In the genomic region with DNA sequence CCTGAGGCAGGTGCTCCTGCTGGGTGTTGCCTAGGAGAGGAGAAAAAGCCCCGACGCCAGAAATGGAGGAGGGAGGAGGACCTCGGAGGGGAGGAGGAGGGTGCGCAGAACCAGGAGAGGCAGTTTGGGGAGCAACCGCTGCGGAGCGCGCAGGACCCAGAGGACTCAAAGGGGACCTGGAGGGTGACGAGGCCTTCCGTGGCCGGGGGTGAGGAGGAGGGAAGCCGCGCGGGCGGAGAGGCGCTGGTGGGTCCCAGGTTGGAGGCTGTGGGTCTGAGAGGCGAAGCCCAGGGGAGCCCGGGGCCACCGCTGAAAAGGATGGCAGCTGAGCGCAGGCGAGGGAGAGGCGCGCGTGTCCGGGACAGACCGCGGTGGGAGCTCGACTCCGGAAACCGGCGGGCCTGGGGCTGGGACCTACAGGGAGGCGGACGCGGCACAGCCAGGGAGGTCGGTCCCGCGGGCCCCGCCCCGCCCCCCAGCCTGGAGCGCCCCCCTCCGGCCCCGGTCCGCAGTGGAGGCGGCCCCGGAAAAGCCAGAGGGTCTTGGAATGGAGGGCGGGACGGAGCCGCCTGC, we compare ENCODE assay signal across 9 cellular contexts. TPM values are rescaled to one million over a fixed set of nuclear protein-coding genes. Genes with fewer than 3 reads are reported as not detected.
DNase-seq lines count a peak whose midpoint lies in the region; ATAC-seq, FAIRE-seq and TF ChIP-seq lines count a peak whose summit lies in the region.
"Had no signal": no experiment of that assay in that cellular context is flagged by ENCODE, and none has a peak within 500 bp of the region (broad histone marks: within the 10 kb centered on the region; RNA-seq: fewer than 3 reads in every experiment).

No MANE protein-coding gene starts in this region.

- CTCF ChIA-PET in activated naive CD4-positive, alpha-beta T cell treated with anti-CD3 and anti-CD28 coated beads for 36 hours (lab: Charles Lee): interaction anchor here (2.9 kb wide), 1 partner anchor 75 kb away, joined by 10 read pairs; no protein-coding TSS in a partner anchor
- CTCF ChIA-PET in K562 (lab: Yijun Ruan, JAX; ENCODE audit: low intra/inter-chr PET ratio): interaction anchor here (0.8 kb wide), 1 partner anchor 189 kb away, joined by 3 read pairs; no protein-coding TSS in a partner anchor

- peak overlapping the region; percentile 74 to 92; a peak in 3 of 4 replicates for H3K9ac ChIP-seq in K562 (ENCODE audit: insufficient read depth in 1 of 2, low read depth in 2 of 2, low read length in 2 of 2)

- peak; percentile 43 for ATAC-seq in HG02642 (IDR thresholded peaks at IDR 0.05; ENCODE audit: poor library complexity, unreplicated experiment)
- ATAC-seq in K562: peak; percentile 74
- peak; percentile 24 for ATAC-seq in left lobe of liver
- ATAC-seq in upper lobe of left lung (ENCODE audit: low FRiP score in 2 of 2): peak in 1 of 2 donors; percentile 33

- DNase-seq in activated naive CD4-positive, alpha-beta T cell treated with anti-CD3 and anti-CD28 coated beads for 36 hours: peak; percentile 64
- no peak for DNase-seq in activated naive CD4-positive, alpha-beta T cell treated with Interleukin-2 at 50 U/mL for 16 hours
- DNase-seq in NCI-H2227 treated with DMSO at 0.1 percent for 48 hours (lab: John Stamatoyannopoulos, UW): peak; percentile 11
- DNase-seq in K562 (ENCODE audit: extremely low read depth in 1 of 4, low spot score in 3 of 4): peak; percentile 74 to 94 (median 92)
- no peak for DNase-seq in left lobe of liver (ENCODE audit: low spot score)
- no peak for DNase-seq in upper lobe of left lung
- no peak for DNase-seq in NCI-H1092 (lab: John Stamatoyannopoulos, UW)

- in situ Hi-C loops in K562 (cut with MboI): no loop called here

- peak overlapping the region; percentile 86 for H2AFZ ChIP-seq in K562 (ENCODE audit: low read depth, low read length)

- H3K79me2 ChIP-seq in K562 (ENCODE audit: control insufficient read depth, insufficient read depth, low read length): no peaks in the 10 kb centered on the region

- H3K4me1 ChIP-seq in K562 (replicated peaks in 1 of 2; ENCODE audit: control insufficient read depth in 2 of 2, insufficient read depth in 2 of 2, low read length in 2 of 2) (peaks cover 44 to 84% of the 10 kb centered on the region in 2 experiments), upper lobe of left lung (peaks cover 20 to 37% (median 26%) of the 10 kb centered on the region in 4 donors)

- peaks cover 34% of the 10 kb centered on the region for H3K4me1 Mint-ChIP-seq in activated naive CD4-positive, alpha-beta T cell treated with anti-CD3 and anti-CD28 coated beads for 36 hours (ENCODE audit: low read depth)

- H3K9me3 Mint-ChIP-seq in activated naive CD4-positive, alpha-beta T cell treated with anti-CD3 and anti-CD28 coated beads for 36 hours: no peaks in the 10 kb centered on the region

- BruUV-seq in K562 (replicated peaks; lab: Mats Ljungman, UMichigan): no TSS peak

- no peak for TF ChIP-seq EP300 in K562 (IDR thresholded peaks at IDR 0.05; ENCODE audit: low read length)
- TF ChIP-seq EP300 in upper lobe of left lung (IDR thresholded peaks at IDR 0.05): no peak

- 2% methylated on average over 26 of the region's 48 CpGs for WGBS in K562 (ENCODE audit: insufficient coverage, low coverage, missing lambda C conversion rate)
- 2 to 3% methylated on average over 17 to 26 of the region's 48 CpGs for WGBS in upper lobe of left lung, 2 donors

- H4K20me1 ChIP-seq in K562 (replicated peaks; ENCODE audit: control insufficient read depth, insufficient read depth, low read length): no peaks in the 10 kb centered on the region

- H3K27me3 ChIP-seq in K562 (ENCODE audit: control insufficient read depth in 2 of 2, insufficient read depth in 2 of 2, low read length in 2 of 2) (no peaks in the 10 kb centered on the region), upper lobe of left lung (peaks cover 0 to 57% (median 26%) of the 10 kb centered on the region in 4 donors)

- H3K4me3 ChIP-seq in K562: peak overlapping the region; percentile 69
- peak overlapping the region; percentile 40 to 67 (median 58) for H3K4me3 ChIP-seq in upper lobe of left lung

- H3K27ac Mint-ChIP-seq in activated naive CD4-positive, alpha-beta T cell treated with anti-CD3 and anti-CD28 coated beads for 36 hours: peak overlapping the region; percentile 30

- H3K27ac ChIP-seq in K562 (ENCODE audit: extremely low read depth, low read depth, low read length) (peak overlapping the region; percentile 67), upper lobe of left lung (no peak overlapping the region)

- POLR2A ChIA-PET in K562 (lab: Yijun Ruan, JAX): interaction anchor here (0.5 to 1.5 kb wide), 5 partner anchors 8 to 19 kb away, joined by 3 to 4 read pairs (median 3); no protein-coding TSS in a partner anchor

- intact Hi-C loops in activated naive CD4-positive, alpha-beta T cell treated with anti-CD3 and anti-CD28 coated beads for 36 hours (cut with micrococcal nuclease): loop anchor here (1.0 kb wide), 2 partner anchors 19 to 26 kb away; no protein-coding TSS in a partner anchor
- intact Hi-C loops in K562 (cut with micrococcal nuclease): no loop called here

- peaks cover 16% of the 10 kb centered on the region; the same call in 1 of the 3 replicates for H3K36me3 ChIP-seq in K562 (ENCODE audit: control insufficient read depth, insufficient read depth, low read length)
- H3K36me3 ChIP-seq in upper lobe of left lung: peaks cover 0 to 16% (median 8%) of the 10 kb centered on the region in 4 donors

- H3K27me3 Mint-ChIP-seq in activated naive CD4-positive, alpha-beta T cell treated with anti-CD3 and anti-CD28 coated beads for 36 hours (ENCODE audit: low read depth): peaks cover 26% of the 10 kb centered on the region

- TF ChIP-seq CTCF in K562 (IDR thresholded peaks at IDR 0.05 in 2 of 3, conservative IDR thresholded peaks at IDR 0.05 in 1 of 3; ENCODE audit: insufficient read depth in 2 of 3, low read depth in 1 of 3, low read length in 3 of 3) (peak; percentile 30 to 43 (median 31); a peak in 2 of 6 replicates), upper lobe of left lung (IDR thresholded peaks at IDR 0.05) (peak in 3 of 6 experiments; percentile 27 to 44 (median 32))

- peaks cover 4% of the 10 kb centered on the region for H3K36me3 Mint-ChIP-seq in activated naive CD4-positive, alpha-beta T cell treated with anti-CD3 and anti-CD28 coated beads for 36 hours (ENCODE audit: low read depth)

- TF ChIP-seq RAD21 in K562 (CRISPR knock-in tag; conservative IDR thresholded peaks at IDR 0.05 in 1 of 2, IDR thresholded peaks at IDR 0.05 in 1 of 2): no peak

- FAIRE-seq in K562 (lab: Jason Lieb, UNC): peak; percentile 60
- FAIRE-seq: islet of Langerhans had no signal

- H3K4me3 Mint-ChIP-seq in activated naive CD4-positive, alpha-beta T cell treated with anti-CD3 and anti-CD28 coated beads for 36 hours: peak overlapping the region; percentile 75

- H3K4me2 ChIP-seq in K562 (ENCODE audit: insufficient read depth, low read length): peak overlapping the region; percentile 90

- H3K9me3 ChIP-seq in K562 (replicated peaks; ENCODE audit: control insufficient read depth, insufficient read depth, low read depth, low read length): no peaks in the 10 kb centered on the region
- H3K9me3 ChIP-seq in upper lobe of left lung: no peaks in the 10 kb centered on the region

- no peaks in the 10 kb centered on the region for H3K9me1 ChIP-seq in K562 (ENCODE audit: control insufficient read depth, insufficient read depth, low read length)

- TF ChIP-seq POLR2A in K562 (conservative IDR thresholded peaks at IDR 0.05): no peak
- no peak for TF ChIP-seq POLR2A in upper lobe of left lung (IDR thresholded peaks at IDR 0.05)

RNA-seq across cellular contexts. Expression of gene RNF223, which starts 15.1 kb away (rescaled TPM):
- total RNA-seq in activated naive CD4-positive, alpha-beta T cell treated with anti-CD3 and anti-CD28 coated beads for 36 hours: not detected
- total RNA-seq in K562 (2011; cell fraction: chromatin; rRNA removed; ENCODE audit: low replicate concordance): 0.35 TPM in 1 of 2 replicates, not detected in the other
- total RNA-seq in K562 (2011; cell fraction: nucleolus; rRNA removed): 0.17 TPM in 1 of 2 replicates, not detected in the other
- not detected in 2 replicates for total RNA-seq in K562 (2011; cell fraction: nucleoplasm; rRNA removed)
- total RNA-seq in K562 (2014; rRNA removed) (0.32 TPM in 1 of 2 replicates, not detected in the other), K562 (2014; rRNA removed; fragmentation: Illumina TruSeq; extraction: Trizol) (not detected in 2 replicates), K562 (2015; rRNA removed; fragmentation: Illumina TruSeq; extraction: Trizol) (not detected in 2 replicates), K562 (2021) (not detected in 2 replicates), left lobe of liver (not detected), upper lobe of left lung (1 to 10 TPM; 1.0 to 2.4 (median 1.8) TPM)
- polyA plus RNA-seq in K562 (2011; rRNA removed) (0.04 TPM in 2 replicates), K562 (2014; fragmentation: Illumina TruSeq; extraction: Trizol) (not detected in 2 replicates), K562 (2014; fragmentation: Nextera tagmentation; extraction: Ambion mirVana) (not detected), K562 (2014; rRNA removed) (not detected in 2 replicates)
- 0.04 and 0.06 TPM in 2 replicates for polyA plus RNA-seq in K562 (2011; cell fraction: cytosol; rRNA removed)
- polyA plus RNA-seq in K562 (2011; cell fraction: nucleus; rRNA removed): 0.06 and 0.07 TPM in 2 replicates
- 0.04 and 0.11 TPM in 2 replicates for polyA plus RNA-seq in K562 (2012)
- polyA minus RNA-seq in K562 (2011; rRNA and poly(A)+ RNA removed): not detected in 2 replicates
- polyA minus RNA-seq in K562 (2011; cell fraction: cytosol; rRNA and poly(A)+ RNA removed): not detected in 2 replicates
- polyA minus RNA-seq in K562 (2011; cell fraction: nucleus; rRNA and poly(A)+ RNA removed): 0.13 and 0.22 TPM in 2 replicates

RNA-seq across cellular contexts. Expression of gene AGRN, which starts 39.1 kb away (rescaled TPM):
- total RNA-seq in activated naive CD4-positive, alpha-beta T cell treated with anti-CD3 and anti-CD28 coated beads for 36 hours: 10 to 100 TPM; 30.5 to 35.1 TPM
- 268 and 576 TPM in 2 replicates for total RNA-seq in K562 (2011; cell fraction: chromatin; rRNA removed; ENCODE audit: low replicate concordance)
- 387 and 414 TPM in 2 replicates for total RNA-seq in K562 (2011; cell fraction: nucleolus; rRNA removed)
- 326 and 377 TPM in 2 replicates for total RNA-seq in K562 (2011; cell fraction: nucleoplasm; rRNA removed)
- total RNA-seq in K562 (2014; rRNA removed) (29.5 and 37.2 TPM in 2 replicates), K562 (2014; rRNA removed; fragmentation: Illumina TruSeq; extraction: Trizol) (4.5 and 4.9 TPM in 2 replicates), K562 (2015; rRNA removed; fragmentation: Illumina TruSeq; extraction: Trizol) (12.0 and 13.2 TPM in 2 replicates), K562 (2021) (89.7 and 111 TPM in 2 replicates), left lobe of liver (39.3 TPM), upper lobe of left lung (100 to 1,000 TPM in 5 of 6 donors, 10 to 100 TPM in 1; 91.0 to 316 (median 157) TPM)
- polyA plus RNA-seq in K562 (2011; rRNA removed) (18.1 and 39.0 TPM in 2 replicates), K562 (2014; fragmentation: Illumina TruSeq; extraction: Trizol) (19.2 and 34.8 TPM in 2 replicates), K562 (2014; fragmentation: Nextera tagmentation; extraction: Ambion mirVana) (under 1 TPM; 0.04 to 0.06 TPM), K562 (2014; rRNA removed) (49.3 and 67.7 TPM in 2 replicates)
- 28.0 and 43.3 TPM in 2 replicates for polyA plus RNA-seq in K562 (2011; cell fraction: cytosol; rRNA removed)
- polyA plus RNA-seq in K562 (2011; cell fraction: nucleus; rRNA removed): 483 and 499 TPM in 2 replicates
- polyA plus RNA-seq in K562 (2012): 66.2 and 73.2 TPM in 2 replicates
- 12.6 and 21.4 TPM in 2 replicates for polyA minus RNA-seq in K562 (2011; rRNA and poly(A)+ RNA removed)
- 33.4 and 47.6 TPM in 2 replicates for polyA minus RNA-seq in K562 (2011; cell fraction: cytosol; rRNA and poly(A)+ RNA removed)
- polyA minus RNA-seq in K562 (2011; cell fraction: nucleus; rRNA and poly(A)+ RNA removed): 68.5 and 80.0 TPM in 2 replicates

RNA-seq across cellular contexts. Expression of gene ISG15, which starts 45.7 kb away (rescaled TPM):
- 100 to 1,000 TPM; 143 to 147 TPM for total RNA-seq in activated naive CD4-positive, alpha-beta T cell treated with anti-CD3 and anti-CD28 coated beads for 36 hours
- total RNA-seq in K562 (2011; cell fraction: chromatin; rRNA removed; ENCODE audit: low replicate concordance): 2.7 and 7.4 TPM in 2 replicates
- 13.3 and 15.0 TPM in 2 replicates for total RNA-seq in K562 (2011; cell fraction: nucleolus; rRNA removed)
- total RNA-seq in K562 (2011; cell fraction: nucleoplasm; rRNA removed): 6.9 and 9.5 TPM in 2 replicates
- total RNA-seq in K562 (2014; rRNA removed) (58.3 and 70.7 TPM in 2 replicates), K562 (2014; rRNA removed; fragmentation: Illumina TruSeq; extraction: Trizol) (0.40 and 0.54 TPM in 2 replicates), K562 (2015; rRNA removed; fragmentation: Illumina TruSeq; extraction: Trizol) (10.8 and 11.6 TPM in 2 replicates), K562 (2021) (31.1 and 32.5 TPM in 2 replicates), left lobe of liver (26.3 TPM), upper lobe of left lung (100 to 1,000 TPM in 2 of 6 donors, 10 to 100 TPM in 4; 32.5 to 180 (median 63.8) TPM)
- polyA plus RNA-seq in K562 (2011; rRNA removed) (14.5 and 15.7 TPM in 2 replicates), K562 (2014; fragmentation: Illumina TruSeq; extraction: Trizol) (2.6 and 12.8 TPM in 2 replicates), K562 (2014; fragmentation: Nextera tagmentation; extraction: Ambion mirVana) (10 to 100 TPM in 1 of 2 experiments, 1 to 10 TPM in 1; 7.2 to 12.2 TPM), K562 (2014; rRNA removed) (50.8 and 56.1 TPM in 2 replicates)
- polyA plus RNA-seq in K562 (2011; cell fraction: cytosol; rRNA removed): 26.4 and 90.5 TPM in 2 replicates
- 11.7 and 19.4 TPM in 2 replicates for polyA plus RNA-seq in K562 (2011; cell fraction: nucleus; rRNA removed)
- 26.7 and 43.1 TPM in 2 replicates for polyA plus RNA-seq in K562 (2012)
- 1.9 and 3.6 TPM in 2 replicates for polyA minus RNA-seq in K562 (2011; rRNA and poly(A)+ RNA removed)
- 6.9 and 7.5 TPM in 2 replicates for polyA minus RNA-seq in K562 (2011; cell fraction: cytosol; rRNA and poly(A)+ RNA removed)
- 1.9 and 5.0 TPM in 2 replicates for polyA minus RNA-seq in K562 (2011; cell fraction: nucleus; rRNA and poly(A)+ RNA removed)

RNA-seq across cellular contexts. Expression of gene C1orf159, which starts 56.9 kb away (rescaled TPM):
- 10 to 100 TPM; 14.9 to 18.6 TPM for total RNA-seq in activated naive CD4-positive, alpha-beta T cell treated with anti-CD3 and anti-CD28 coated beads for 36 hours
- total RNA-seq in K562 (2011; cell fraction: chromatin; rRNA removed; ENCODE audit: low replicate concordance): 35.9 and 114 TPM in 2 replicates
- total RNA-seq in K562 (2011; cell fraction: nucleolus; rRNA removed): 121 and 123 TPM in 2 replicates
- total RNA-seq in K562 (2011; cell fraction: nucleoplasm; rRNA removed): 60.4 and 67.1 TPM in 2 replicates
- total RNA-seq in K562 (2014; rRNA removed): 34.0 and 50.2 TPM in 2 replicates
- 1.0 and 1.4 TPM in 2 replicates for total RNA-seq in K562 (2014; rRNA removed; fragmentation: Illumina TruSeq; extraction: Trizol)
- 10.6 and 12.2 TPM in 2 replicates for total RNA-seq in K562 (2015; rRNA removed; fragmentation: Illumina TruSeq; extraction: Trizol)
- total RNA-seq in K562 (2021): 42.3 and 46.4 TPM in 2 replicates
- polyA plus RNA-seq in K562 (2011; rRNA removed): 13.2 and 23.8 TPM in 2 replicates
- polyA plus RNA-seq in K562 (2011; cell fraction: cytosol; rRNA removed): 21.2 and 54.5 TPM in 2 replicates
- polyA plus RNA-seq in K562 (2011; cell fraction: nucleus; rRNA removed): 125 and 192 TPM in 2 replicates
- polyA plus RNA-seq in K562 (2012): 23.9 and 32.3 TPM in 2 replicates
- polyA plus RNA-seq in K562 (2014; fragmentation: Illumina TruSeq; extraction: Trizol): 6.3 and 17.8 TPM in 2 replicates
- under 1 TPM; 0.28 to 0.60 TPM for polyA plus RNA-seq in K562 (2014; fragmentation: Nextera tagmentation; extraction: Ambion mirVana)
- 52.8 and 54.9 TPM in 2 replicates for polyA plus RNA-seq in K562 (2014; rRNA removed)
- polyA minus RNA-seq in K562 (2011; rRNA and poly(A)+ RNA removed): 3.2 and 3.9 TPM in 2 replicates
- 12.4 and 13.6 TPM in 2 replicates for polyA minus RNA-seq in K562 (2011; cell fraction: cytosol; rRNA and poly(A)+ RNA removed)
- 34.3 and 38.5 TPM in 2 replicates for polyA minus RNA-seq in K562 (2011; cell fraction: nucleus; rRNA and poly(A)+ RNA removed)
- total RNA-seq in left lobe of liver: 8.4 TPM
- total RNA-seq in upper lobe of left lung: 10 to 100 TPM in 5 of 6 donors, 1 to 10 TPM in 1; 5.7 to 34.6 (median 15.2) TPM

RNA-seq across cellular contexts. Expression of gene HES4, which starts 59.1 kb away (rescaled TPM):
- total RNA-seq in activated naive CD4-positive, alpha-beta T cell treated with anti-CD3 and anti-CD28 coated beads for 36 hours: 1 to 10 TPM; 4.1 to 4.7 TPM
- total RNA-seq in K562 (2011; cell fraction: chromatin; rRNA removed; ENCODE audit: low replicate concordance): 5.7 and 23.9 TPM in 2 replicates
- total RNA-seq in K562 (2011; cell fraction: nucleolus; rRNA removed): 54.5 and 57.7 TPM in 2 replicates
- 14.9 and 19.0 TPM in 2 replicates for total RNA-seq in K562 (2011; cell fraction: nucleoplasm; rRNA removed)
- total RNA-seq in K562 (2014; rRNA removed) (41.4 and 49.2 TPM in 2 replicates), K562 (2014; rRNA removed; fragmentation: Illumina TruSeq; extraction: Trizol) (0.25 TPM in 1 of 2 replicates, not detected in the other), K562 (2015; rRNA removed; fragmentation: Illumina TruSeq; extraction: Trizol) (1.9 TPM in 2 replicates), K562 (2021) (40.5 and 44.3 TPM in 2 replicates), left lobe of liver (3.9 TPM), upper lobe of left lung (10 to 100 TPM; 26.5 to 55.0 (median 35.0) TPM)
- polyA plus RNA-seq in K562 (2011; rRNA removed) (5.3 and 10.4 TPM in 2 replicates), K562 (2014; fragmentation: Illumina TruSeq; extraction: Trizol) (0.21 and 0.61 TPM in 2 replicates), K562 (2014; fragmentation: Nextera tagmentation; extraction: Ambion mirVana) (not detected), K562 (2014; rRNA removed) (33.7 and 43.7 TPM in 2 replicates)
- 18.6 and 66.9 TPM in 2 replicates for polyA plus RNA-seq in K562 (2011; cell fraction: cytosol; rRNA removed)
- 86.7 and 173 TPM in 2 replicates for polyA plus RNA-seq in K562 (2011; cell fraction: nucleus; rRNA removed)
- polyA plus RNA-seq in K562 (2012): 8.3 and 15.7 TPM in 2 replicates
- 0.21 TPM in 1 of 2 replicates, not detected in the other for polyA minus RNA-seq in K562 (2011; rRNA and poly(A)+ RNA removed)
- 3.6 and 11.6 TPM in 2 replicates for polyA minus RNA-seq in K562 (2011; cell fraction: cytosol; rRNA and poly(A)+ RNA removed)
- polyA minus RNA-seq in K562 (2011; cell fraction: nucleus; rRNA and poly(A)+ RNA removed): 7.2 and 11.6 TPM in 2 replicates

Comparison
In these comparisons a context has a peak if more than half of its experiments do, and no peak if none do; other contexts are left out.
1. DNase-seq: peak in activated naive CD4-positive, alpha-beta T cell treated with anti-CD3 and anti-CD28 coated beads for 36 hours (single experiment), NCI-H2227 treated with DMSO at 0.1 percent for 48 hours (single experiment) and K562 (4 of 4); none in activated naive CD4-positive, alpha-beta T cell treated with Interleukin-2 at 50 U/mL for 16 hours (single experiment), left lobe of liver (single experiment), upper lobe of left lung (0 of 2) and NCI-H1092 (single experiment).